Comparison of ENCODE assay signal across 29 cellular contexts in genomic region chr12:127046467-127046866, GRCh38.
"Had no signal": no experiment of that assay in that cellular context is flagged by ENCODE, and none has a peak within 500 bp of the region (broad histone marks: within the 10 kb centered on the region; RNA-seq: fewer than 3 reads in every experiment).

No MANE protein-coding gene starts in this region.

- H3K36me3 Mint-ChIP-seq: stimulated activated memory B cell treated with anti-CD40 and anti-IgM and Interleukin-4, amounts not matched to agents 10 μg/mL and 1 μg/mL and 100 μg/mL, for 72 hours; type B pancreatic cell had no signal

- FAIRE-seq: pancreas, small intestine had no signal

- H3K27ac ChIP-seq: left lung, lower lobe of right lung, pancreas, prostate gland, sigmoid colon, spleen, tibial nerve, vagina had no signal

- H3K27ac Mint-ChIP-seq: naive thymus-derived CD8-positive, alpha-beta T cell; nephron; stimulated activated memory B cell treated with anti-CD40 and anti-IgM and Interleukin-4, amounts not matched to agents 10 μg/mL and 1 μg/mL and 100 μg/mL, for 72 hours; stimulated activated naive CD8-positive, alpha-beta T cell treated with anti-CD3 and anti-CD28 coated beads, Interleukin-15, amount 100 ng/mL, for 72 hours; type B pancreatic cell had no signal

- DNase-seq: kidney; left colon; left lung; lower lobe of right lung; mammary epithelial cell; mesenchymal stem cell; naive thymus-derived CD8-positive, alpha-beta T cell; nucleus accumbens; pancreas; posterior cingulate gyrus; retina; right cardiac atrium; sigmoid colon; small intestine; spleen; stimulated activated CD4-positive, alpha-beta T cell treated with anti-CD3 and anti-CD28 coated beads, Interleukin-1b, Interleukin-23, amount 100 ng/mL, for 48 hours; stimulated activated CD4-positive, alpha-beta T cell treated with anti-CD3 and anti-CD28 coated beads, Interleukin-2, amount 100 ng/mL, for 48 hours; stimulated activated CD4-positive, alpha-beta T cell treated with anti-CD3 and anti-CD28 coated beads, Interleukin-4, amount 100 ng/mL, for 4 hours; stimulated activated CD8-positive, alpha-beta memory T cell treated with anti-CD3 and anti-CD28 coated beads, Interleukin-4, amount 100 ng/mL, for 48 hours; stimulated activated naive CD4-positive, alpha-beta T cell treated with Interleukin-2 at 50 U/mL for 16 hours; stimulated activated naive CD8-positive, alpha-beta T cell treated with anti-CD3 and anti-CD28 coated beads, Interleukin-15, amount 100 ng/mL, for 72 hours; substantia nigra had no signal

- H3K9me3 Mint-ChIP-seq: type B pancreatic cell had no signal

- H3K27me3 Mint-ChIP-seq: stimulated activated memory B cell treated with anti-CD40 and anti-IgM and Interleukin-4, amounts not matched to agents 10 μg/mL and 1 μg/mL and 100 μg/mL, for 72 hours; type B pancreatic cell had no signal

- H3K4me3 Mint-ChIP-seq: naive thymus-derived CD8-positive, alpha-beta T cell; nephron; neural crest cell; stimulated activated memory B cell treated with anti-CD40 and anti-IgM and Interleukin-4, amounts not matched to agents 10 μg/mL and 1 μg/mL and 100 μg/mL, for 72 hours; stimulated activated naive CD8-positive, alpha-beta T cell treated with anti-CD3 and anti-CD28 coated beads, Interleukin-15, amount 100 ng/mL, for 72 hours; type B pancreatic cell had no signal

- H3K4me1 ChIP-seq: left lung, lower lobe of right lung, pancreas, prostate gland, sigmoid colon, tibial nerve, vagina had no signal

- H3K36me3 ChIP-seq: left lung, lower lobe of right lung, pancreas, prostate gland, sigmoid colon, spleen, tibial nerve, vagina had no signal

- H3K4me1 Mint-ChIP-seq: naive thymus-derived CD8-positive, alpha-beta T cell; neural crest cell; stimulated activated naive CD8-positive, alpha-beta T cell treated with anti-CD3 and anti-CD28 coated beads, Interleukin-15, amount 100 ng/mL, for 72 hours had no signal

- H3K9me3 ChIP-seq: lower lobe of right lung, pancreas, prostate gland, sigmoid colon, tibial nerve, vagina had no signal

- H3K4me3 ChIP-seq: left lung, lower lobe of right lung, pancreas, prostate gland, sigmoid colon, spleen, tibial nerve, vagina had no signal

- ATAC-seq: left colon; left lung; lower lobe of right lung; naive thymus-derived CD8-positive, alpha-beta T cell; pancreas; right cardiac atrium; stimulated activated memory B cell treated with anti-CD40 and anti-IgM and Interleukin-4, amounts not matched to agents 10 μg/mL and 1 μg/mL and 100 μg/mL, for 72 hours; stimulated activated naive CD8-positive, alpha-beta T cell treated with anti-CD3 and anti-CD28 coated beads, Interleukin-15, amount 100 ng/mL, for 72 hours had no signal

- H3K27me3 ChIP-seq: left lung, pancreas, sigmoid colon, tibial nerve, vagina had no signal
